Comparison of ENCODE assay signal across 9 cellular contexts in the genomic region with DNA sequence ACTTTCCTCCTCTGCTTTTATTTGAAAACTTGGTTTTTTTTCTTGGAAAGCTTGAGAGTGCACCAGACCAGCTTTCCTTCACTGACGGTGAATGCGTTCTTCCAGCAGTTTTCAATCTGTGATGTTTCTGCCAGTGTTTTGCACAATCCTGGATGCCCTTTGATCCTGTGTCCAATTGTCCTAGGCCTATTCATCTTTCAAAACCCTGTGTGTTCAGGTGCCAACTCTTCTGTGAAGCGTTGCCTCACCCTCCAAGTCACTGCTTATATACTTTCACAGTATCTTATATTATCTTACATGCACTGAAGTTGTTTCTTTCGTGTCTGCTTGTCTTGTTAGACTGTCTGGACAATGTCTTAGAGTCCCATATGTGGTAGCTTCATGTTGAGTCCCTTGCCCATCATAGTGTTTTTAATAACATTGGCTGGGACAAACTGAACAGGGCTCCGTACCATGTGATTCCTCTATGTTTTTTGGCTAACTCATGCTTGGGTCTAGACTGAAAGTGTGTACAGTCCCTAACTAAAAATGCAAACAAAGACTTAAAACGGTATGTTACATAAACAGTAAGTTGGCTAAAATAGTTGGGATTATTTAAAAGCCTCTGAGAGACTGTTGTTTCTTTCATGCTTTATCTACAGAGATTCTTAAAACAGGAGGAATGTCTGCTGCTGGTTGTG. TPM values are rescaled to one million over a fixed set of nuclear protein-coding genes. Genes with fewer than 3 reads are reported as not detected.
DNase-seq lines count a peak whose midpoint lies in the region; ATAC-seq and TF ChIP-seq lines count a peak whose summit lies in the region.
"Had no signal": no experiment of that assay in that cellular context is flagged by ENCODE, and none has a peak within 500 bp of the region (broad histone marks: within the 10 kb centered on the region; RNA-seq: fewer than 3 reads in every experiment).

No MANE protein-coding gene starts in this region.

- peak overlapping the region; percentile 67 to 95 (median 85) for H3K4me3 ChIP-seq in heart left ventricle
- H3K4me3 ChIP-seq in endodermal cell (ENCODE audit: low read length) = peak overlapping the region; percentile 82
- peak overlapping the region; percentile 95 to 99 for H3K4me3 ChIP-seq in aorta (ENCODE audit: low read length in 2 of 2)

- no peaks in the 10 kb centered on the region for H3K9me3 Mint-ChIP-seq in endodermal cell

- H3K4me1 ChIP-seq in heart left ventricle (peaks cover 0 to 50% (median 32%) of the 10 kb centered on the region in 12 donors), endodermal cell (ENCODE audit: control insufficient read depth, insufficient read depth, low read length) (no peaks in the 10 kb centered on the region), aorta (ENCODE audit: control insufficient read depth in 1 of 2, insufficient read depth in 2 of 2, low read length in 2 of 2) (no peaks in the 10 kb centered on the region)

- no peak for TF ChIP-seq POLR2A in heart left ventricle (IDR thresholded peaks at IDR 0.05)

- H3K27ac ChIP-seq in heart left ventricle (peak overlapping the region; percentile 84 to 96 (median 89)), endodermal cell (ENCODE audit: low read depth, low read length) (no peak overlapping the region), aorta (ENCODE audit: low read depth in 1 of 2, low read length in 2 of 2) (peak overlapping the region; percentile 81 to 99)

- H3K36me3 ChIP-seq in heart left ventricle = peaks cover 0 to 9% (median 0%) of the 10 kb centered on the region in 9 donors
- H3K36me3 ChIP-seq in endodermal cell (ENCODE audit: control insufficient read depth, insufficient read depth, low read length) = no peaks in the 10 kb centered on the region
- H3K36me3 ChIP-seq in aorta (ENCODE audit: control insufficient read depth in 1 of 2, insufficient read depth in 2 of 2, low read length in 1 of 2) = no peaks in the 10 kb centered on the region

- peaks cover 23% of the 10 kb centered on the region for H3K4me1 Mint-ChIP-seq in endodermal cell

- in situ Hi-C loops in GM13976 (cut with MboI; ENCODE audit: low sequenced_read_pairs, unreplicated experiment) = no loop called here

- H3K27me3 Mint-ChIP-seq in endodermal cell (ENCODE audit: insufficient read depth) = peaks cover 3% of the 10 kb centered on the region

- no peaks in the 10 kb centered on the region for H3K27me3 ChIP-seq in heart left ventricle
- peaks cover 6% of the 10 kb centered on the region for H3K27me3 ChIP-seq in endodermal cell (ENCODE audit: control insufficient read depth, insufficient read depth, low read length, poor library complexity, severe bottlenecking)
- no peaks in the 10 kb centered on the region for H3K27me3 ChIP-seq in aorta (ENCODE audit: control insufficient read depth in 1 of 2, insufficient read depth in 2 of 2, low read length in 1 of 2)

- no peak for TF ChIP-seq CTCF in heart left ventricle (IDR thresholded peaks at IDR 0.05)
- TF ChIP-seq CTCF in endodermal cell (conservative IDR thresholded peaks at IDR 0.05) = no peak
- no peak for TF ChIP-seq CTCF in GM13976 (IDR thresholded peaks at IDR 0.05; ENCODE audit: borderline replicate concordance, control extremely low read depth, extremely low read depth, insufficient read depth, missing control alignments)

- DNase-seq in heart left ventricle (no peak), left cardiac atrium (no peak), endodermal cell (no peak), mucosa of gallbladder (ENCODE audit: low spot score) (peak; percentile 66), aorta (no peak), GM13976 (ENCODE audit: low spot score) (no peak), NCI-H226 (no peak)
- DNase-seq: DND-41 had no signal

- H3K36me3 Mint-ChIP-seq in endodermal cell (ENCODE audit: low read depth) = peaks cover 6% of the 10 kb centered on the region

- H3K4me3 Mint-ChIP-seq in endodermal cell = peak overlapping the region; percentile 81

- H3K9me3 ChIP-seq in heart left ventricle (no peaks in the 10 kb centered on the region), endodermal cell (ENCODE audit: control insufficient read depth, low read length) (no peaks in the 10 kb centered on the region), aorta (ENCODE audit: control insufficient read depth, low read length) (no peaks in the 10 kb centered on the region)

- ATAC-seq in heart left ventricle = peak in 1 of 4 donors; percentile 23
- ATAC-seq in left cardiac atrium = no peak
- peak; percentile 5 for ATAC-seq in aorta (ENCODE audit: low FRiP score)
- no peak for ATAC-seq in GM18861 (IDR thresholded peaks at IDR 0.05; ENCODE audit: unreplicated experiment)

- 8 to 20% (median 17%) methylated on average over 6 of the region's 6 CpGs for WGBS in heart left ventricle, 4 donors
- 84 to 86% methylated on average over 6 of the region's 6 CpGs for WGBS in endodermal cell (ENCODE audit: insufficient coverage in 1 of 2, insufficient read length in 1 of 2), 2 experiments
- 0 to 2% methylated on average over 6 of the region's 6 CpGs for WGBS in aorta, 2 donors

- intact Hi-C loops in heart left ventricle (cut with DNase I) (loop anchor here (5.0 to 10.0 kb wide), 9 partner anchors 38 to 341 kb away; partner anchors contain the start of gene HDDC2 (in 1 of the 10)), left cardiac atrium (cut with DNase I) (loop anchor here in 1 of 2 donors (10.0 kb wide), 1 partner anchor 131 kb away; no protein-coding TSS in a partner anchor), aorta (cut with DNase I) (loop anchor here (5.0 kb wide), 3 partner anchors 33 to 138 kb away; no protein-coding TSS in a partner anchor)

- H3K27ac Mint-ChIP-seq in endodermal cell = peak overlapping the region; percentile 74

- peak overlapping the region; percentile 18 for H3K9ac ChIP-seq in endodermal cell (ENCODE audit: extremely low read depth, low read length, poor library complexity, severe bottlenecking)

RNA-seq across cellular contexts. Expression of gene RNF217, which starts 2.0 kb away (rescaled TPM):
- total RNA-seq in heart left ventricle (10 to 100 TPM in 8 of 9 donors, 1 to 10 TPM in 1; 8.9 to 21.6 (median 14.2) TPM), left cardiac atrium (10 to 100 TPM; 10.6 to 18.3 TPM), endodermal cell (10 to 100 TPM; 24.0 to 28.1 TPM), mucosa of gallbladder (32.1 TPM), aorta (10 to 100 TPM; 52.6 to 79.5 TPM)
- polyA plus RNA-seq in heart left ventricle (1 to 10 TPM; 2.2 to 8.1 TPM), aorta (10 to 100 TPM in 1 of 2 donors, 1 to 10 TPM in 1; 5.0 to 14.2 TPM)
- 5.8 TPM for polyA plus RNA-seq in endodermal cell (2013, experiment 1 of 2)
- 4.8 TPM for polyA plus RNA-seq in endodermal cell (2013, experiment 2 of 2)
